Comparison of ENCODE assay signal across 13 cellular contexts in the genomic region with DNA sequence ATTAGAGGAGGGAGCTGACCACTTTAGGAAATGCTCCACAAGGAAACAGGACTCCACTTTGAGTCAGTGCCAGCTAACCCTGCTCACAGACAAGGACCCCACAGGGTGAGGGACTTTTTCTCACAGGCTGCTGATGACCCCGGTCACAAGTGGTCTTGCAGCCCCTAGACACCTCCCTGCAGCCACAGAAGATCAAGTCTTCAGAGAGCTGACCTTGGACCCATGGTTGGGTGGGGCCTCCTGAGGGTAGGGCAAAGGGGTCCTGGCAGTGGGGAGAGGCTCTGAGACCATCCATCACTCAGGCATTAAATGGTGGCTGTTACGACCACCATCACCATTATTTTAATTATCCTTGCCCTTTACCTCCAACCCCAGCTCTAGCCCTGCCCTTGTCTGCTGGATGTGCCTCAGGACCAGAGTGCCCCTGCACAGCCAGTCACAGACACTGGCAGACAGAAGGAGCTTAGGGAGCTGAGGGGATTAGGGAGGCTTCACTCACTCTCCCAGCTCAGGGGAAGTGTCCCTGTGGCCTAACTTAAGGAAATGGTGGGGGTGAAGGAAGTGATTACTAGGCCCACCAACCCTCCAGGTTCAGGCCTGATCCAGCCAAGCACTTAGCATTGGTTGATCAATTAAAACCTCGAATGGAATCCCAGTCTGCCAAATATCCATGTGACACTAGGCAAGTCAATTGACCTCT. TPM values are rescaled to one million over a fixed set of nuclear protein-coding genes. Genes with fewer than 3 reads are reported as not detected.
DNase-seq lines count a peak whose midpoint lies in the region; ATAC-seq and TF ChIP-seq lines count a peak whose summit lies in the region.
"Had no signal": no experiment of that assay in that cellular context is flagged by ENCODE, and none has a peak within 500 bp of the region (broad histone marks: within the 10 kb centered on the region; RNA-seq: fewer than 3 reads in every experiment).

No MANE protein-coding gene starts in this region.

- H2AK5ac ChIP-seq in neuronal stem cell (ENCODE audit: low read depth, low read length), result no peak overlapping the region

- POLR2A ChIA-PET in activated CD8-positive, alpha-beta T cell treated with anti-CD3 and anti-CD28 coated beads for 36 hours (lab: Charles Lee), result interaction anchor here (0.8 to 1.6 kb wide), 2 partner anchors 10 to 11 kb away, joined by 5 read pairs; no protein-coding TSS in a partner anchor
- POLR2A ChIA-PET in activated CD8-positive, alpha-beta T cell treated with anti-CD3 and anti-CD28 coated beads, Interleukin-2, amount 10 ng/mL, durations not matched to agents 7 days and 5 days (lab: Charles Lee), result no interaction called here

- intact Hi-C loops in activated CD8-positive, alpha-beta T cell treated with anti-CD3 and anti-CD28 coated beads for 36 hours (cut with micrococcal nuclease), result loop anchor here (10.0 kb wide), 1 partner anchor 585 kb away; no protein-coding TSS in a partner anchor

- no peak for TF ChIP-seq CTCF in activated CD8-positive, alpha-beta T cell treated with anti-CD3 and anti-CD28 coated beads for 36 hours (IDR thresholded peaks at IDR 0.05)

- H3K27me3 ChIP-seq in neuronal stem cell (ENCODE audit: control insufficient read depth in 3 of 3, insufficient read depth in 3 of 3, low read depth in 1 of 3, low read length in 3 of 3), result peaks cover 4 to 49% (median 33%) of the 10 kb centered on the region in 3 experiments
- H3K27me3 ChIP-seq: ovary had no signal

- no peak overlapping the region for H3K27ac Mint-ChIP-seq in activated CD8-positive, alpha-beta T cell treated with anti-CD3 and anti-CD28 coated beads for 36 hours
- H3K27ac Mint-ChIP-seq in activated CD8-positive, alpha-beta T cell treated with anti-CD3 and anti-CD28 coated beads, Interleukin-2, amount 10 ng/mL, durations not matched to agents 7 days and 5 days, result no peak overlapping the region

- H4K8ac ChIP-seq in neuronal stem cell (ENCODE audit: low read depth, low read length), result no peak overlapping the region

- no peak overlapping the region for H3K18ac ChIP-seq in neuronal stem cell (ENCODE audit: low read length)

- no peaks in the 10 kb centered on the region for H3K79me1 ChIP-seq in neuronal stem cell (ENCODE audit: low read depth, low read length)

- H3K4me3 ChIP-seq in neuronal stem cell (ENCODE audit: low read length in 2 of 2), result no peak overlapping the region
- H3K4me3 ChIP-seq: A549, ovary had no signal

- no peak overlapping the region for H4K91ac ChIP-seq in neuronal stem cell (ENCODE audit: low read depth, low read length, poor library complexity)

- H3K9me3 Mint-ChIP-seq in activated CD8-positive, alpha-beta T cell treated with anti-CD3 and anti-CD28 coated beads for 36 hours, result no peaks in the 10 kb centered on the region
- H3K9me3 Mint-ChIP-seq in activated CD8-positive, alpha-beta T cell treated with anti-CD3 and anti-CD28 coated beads, Interleukin-2, amount 10 ng/mL, durations not matched to agents 7 days and 5 days (ENCODE audit: insufficient read depth), result no peaks in the 10 kb centered on the region

- no peak overlapping the region for H3K14ac ChIP-seq in neuronal stem cell (ENCODE audit: low read length)

- no CpG with 5 or more reads among the region's 3 CpGs for WGBS in neuronal stem cell (ENCODE audit: extremely low coverage in 2 of 2, insufficient read length in 2 of 2, insufficient replicate concordance in 1 of 2), 2 donors

- H3K4me1 Mint-ChIP-seq in activated CD8-positive, alpha-beta T cell treated with anti-CD3 and anti-CD28 coated beads for 36 hours (ENCODE audit: low read depth), result peaks cover 21% of the 10 kb centered on the region
- peaks cover 38% of the 10 kb centered on the region for H3K4me1 Mint-ChIP-seq in activated CD8-positive, alpha-beta T cell treated with anti-CD3 and anti-CD28 coated beads, Interleukin-2, amount 10 ng/mL, durations not matched to agents 7 days and 5 days (ENCODE audit: low read depth)

- CTCF ChIA-PET in activated CD8-positive, alpha-beta T cell treated with anti-CD3 and anti-CD28 coated beads for 36 hours (lab: Charles Lee), result interaction anchor here (1.0 to 7.2 kb wide), 7 partner anchors 11 to 587 kb away, joined by 3 to 143 read pairs (median 22); a partner anchor contains a TSS
- CTCF ChIA-PET in activated CD8-positive, alpha-beta T cell treated with anti-CD3 and anti-CD28 coated beads, Interleukin-2, amount 10 ng/mL, durations not matched to agents 7 days and 5 days (lab: Charles Lee), result interaction anchor here (1.5 to 6.9 kb wide), 6 partner anchors 10 to 420 kb away, joined by 3 to 169 read pairs (median 7); no protein-coding TSS in a partner anchor

- no peak for ATAC-seq in activated CD8-positive, alpha-beta T cell treated with anti-CD3 and anti-CD28 coated beads for 36 hours
- no peak for ATAC-seq in activated CD8-positive, alpha-beta T cell treated with anti-CD3 and anti-CD28 coated beads, Interleukin-2, amount 10 ng/mL, durations not matched to agents 7 days and 5 days

- H3K4me2 ChIP-seq in neuronal stem cell (ENCODE audit: insufficient read depth, low read length, poor library complexity, severe bottlenecking), result no peak overlapping the region
- H3K4me2 ChIP-seq: A549 had no signal

- H2BK15ac ChIP-seq in neuronal stem cell (ENCODE audit: low read length), result no peak overlapping the region

- H3K27me3 Mint-ChIP-seq in activated CD8-positive, alpha-beta T cell treated with anti-CD3 and anti-CD28 coated beads for 36 hours, result peaks cover 29% of the 10 kb centered on the region
- H3K27me3 Mint-ChIP-seq in activated CD8-positive, alpha-beta T cell treated with anti-CD3 and anti-CD28 coated beads, Interleukin-2, amount 10 ng/mL, durations not matched to agents 7 days and 5 days (ENCODE audit: low read depth), result peaks cover 47% of the 10 kb centered on the region

- H3K9me3 ChIP-seq in neuronal stem cell (replicated peaks in 1 of 2; ENCODE audit: control insufficient read depth in 2 of 2, insufficient read depth in 1 of 2, low read depth in 1 of 2, low read length in 2 of 2), result no peaks in the 10 kb centered on the region
- H3K9me3 ChIP-seq: A549, ovary had no signal

- H3K9ac ChIP-seq in neuronal stem cell (ENCODE audit: low read depth, low read length, poor library complexity), result no peak overlapping the region

- H3K4me3 Mint-ChIP-seq in activated CD8-positive, alpha-beta T cell treated with anti-CD3 and anti-CD28 coated beads for 36 hours, result peak overlapping the region; percentile 68
- no peak overlapping the region for H3K4me3 Mint-ChIP-seq in activated CD8-positive, alpha-beta T cell treated with anti-CD3 and anti-CD28 coated beads, Interleukin-2, amount 10 ng/mL, durations not matched to agents 7 days and 5 days

- H2BK5ac ChIP-seq in neuronal stem cell (ENCODE audit: low read length), result no peak overlapping the region

- peaks cover 4 to 5% of the 10 kb centered on the region in 2 donors for H3K4me1 ChIP-seq in neuronal stem cell (ENCODE audit: control insufficient read depth in 2 of 2, insufficient read depth in 1 of 2, low read depth in 1 of 2, low read length in 2 of 2)
- H3K4me1 ChIP-seq: A549 had no signal

- no peak overlapping the region for H2BK12ac ChIP-seq in neuronal stem cell (ENCODE audit: low read length)

- DNase-seq in activated CD8-positive, alpha-beta T cell treated with anti-CD3 and anti-CD28 coated beads for 36 hours, result no peak
- DNase-seq in activated CD8-positive, alpha-beta T cell treated with anti-CD3 and anti-CD28 coated beads, Interleukin-2, amount 10 ng/mL, durations not matched to agents 7 days and 5 days, result no peak
- DNase-seq in NCI-H82 treated with DMSO at 0.1 percent for 48 hours (lab: John Stamatoyannopoulos, UW; ENCODE audit: unreplicated experiment) (peak; percentile 77), ecto neural progenitor cell (ENCODE audit: low spot score) (peak; percentile 45), neuronal stem cell (ENCODE audit: low spot score) (no peak), amygdala (lab: John Stamatoyannopoulos, UW) (no peak), activated gamma-delta T cell (lab: John Stamatoyannopoulos, UW) (no peak), dermis blood vessel endothelial cell (no peak)
- DNase-seq: activated CD4-positive, alpha-beta T cell treated with anti-CD3 and anti-CD28 coated beads for 4 hours had no signal

- no peaks in the 10 kb centered on the region for H3K36me3 ChIP-seq in neuronal stem cell (replicated peaks in 1 of 2; ENCODE audit: control insufficient read depth in 2 of 2, insufficient read depth in 2 of 2, low read length in 2 of 2)
- H3K36me3 ChIP-seq: ovary had no signal

- H3K36me3 Mint-ChIP-seq in activated CD8-positive, alpha-beta T cell treated with anti-CD3 and anti-CD28 coated beads for 36 hours (ENCODE audit: low read depth), result no peaks in the 10 kb centered on the region
- no peaks in the 10 kb centered on the region for H3K36me3 Mint-ChIP-seq in activated CD8-positive, alpha-beta T cell treated with anti-CD3 and anti-CD28 coated beads, Interleukin-2, amount 10 ng/mL, durations not matched to agents 7 days and 5 days (ENCODE audit: low read depth)

- peak overlapping the region; percentile 14 for H3K23ac ChIP-seq in neuronal stem cell (ENCODE audit: low read depth, low read length, poor library complexity)

- H3K27ac ChIP-seq in neuronal stem cell (replicated peaks; ENCODE audit: low read length), result no peak overlapping the region
- H3K27ac ChIP-seq: A549, ovary had no signal

- no peak overlapping the region for H2BK120ac ChIP-seq in neuronal stem cell (ENCODE audit: low read depth, low read length)

- no peak overlapping the region for H2AFZ ChIP-seq in neuronal stem cell (ENCODE audit: low read length)

- H3K4ac ChIP-seq in neuronal stem cell (ENCODE audit: low read length), result no peak overlapping the region

RNA-seq across cellular contexts. Expression of a gene that starts 1.6 kb away (rescaled TPM):
- 1 to 10 TPM; 3.3 to 4.7 TPM for total RNA-seq in activated CD8-positive, alpha-beta T cell treated with anti-CD3 and anti-CD28 coated beads for 36 hours
- total RNA-seq in activated CD8-positive, alpha-beta T cell treated with anti-CD3 and anti-CD28 coated beads, Interleukin-2, amount 10 ng/mL, durations not matched to agents 7 days and 5 days, result 10 to 100 TPM; 20.8 to 21.5 TPM
- 0.04 TPM for polyA plus RNA-seq in neuronal stem cell (2013, experiment 1 of 2)
- 0.07 TPM for polyA plus RNA-seq in neuronal stem cell (2013, experiment 2 of 2)
- 0.09 and 0.17 TPM in 2 replicates for total RNA-seq in dermis blood vessel endothelial cell

RNA-seq across cellular contexts. Expression of a gene that starts 50.6 kb away (rescaled TPM):
- under 1 TPM; 0.25 to 0.98 TPM for total RNA-seq in activated CD8-positive, alpha-beta T cell treated with anti-CD3 and anti-CD28 coated beads for 36 hours
- total RNA-seq in activated CD8-positive, alpha-beta T cell treated with anti-CD3 and anti-CD28 coated beads, Interleukin-2, amount 10 ng/mL, durations not matched to agents 7 days and 5 days, result not detected
- not detected for polyA plus RNA-seq in neuronal stem cell (2013, experiment 1 of 2)
- polyA plus RNA-seq in neuronal stem cell (2013, experiment 2 of 2), result not detected
- total RNA-seq in dermis blood vessel endothelial cell, result not detected in 2 replicates
- total RNA-seq: ovary, PC-3, temporal lobe had no signal
- polyA plus RNA-seq: A549, ovary had no signal

Comparison
In these comparisons a context has a peak if more than half of its experiments do, and no peak if none do; other contexts are left out.
1. DNase-seq: peak in NCI-H82 treated with DMSO at 0.1 percent for 48 hours (single experiment) and ecto neural progenitor cell (single experiment); none in activated CD8-positive, alpha-beta T cell treated with anti-CD3 and anti-CD28 coated beads for 36 hours (single experiment), activated CD8-positive, alpha-beta T cell treated with anti-CD3 and anti-CD28 coated beads, Interleukin-2, amount 10 ng/mL, durations not matched to agents 7 days and 5 days (single experiment), neuronal stem cell (single experiment), amygdala (0 of 56), activated gamma-delta T cell (single experiment) and dermis blood vessel endothelial cell (single experiment).